Comparison of ENCODE assay signal across 9 cellular contexts in the genomic region with DNA sequence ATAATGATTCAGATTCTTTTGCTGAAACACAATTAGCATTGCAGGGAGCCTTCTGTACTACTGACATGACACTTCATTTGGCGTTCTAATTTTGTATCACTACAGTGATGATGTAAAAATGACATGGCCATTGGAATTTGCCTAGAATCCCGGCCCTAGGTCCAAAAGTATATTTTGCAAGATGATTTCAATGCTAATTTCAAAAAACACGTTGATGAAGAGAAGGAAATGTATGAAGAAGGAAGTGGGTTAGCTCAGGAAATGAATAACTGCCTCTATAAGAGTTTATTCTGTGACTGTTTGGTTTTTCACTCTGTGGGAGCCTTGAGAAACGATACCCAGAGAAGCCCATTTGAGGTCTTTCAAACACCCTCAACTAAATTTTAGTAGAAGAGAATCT. TPM values are rescaled to one million over a fixed set of nuclear protein-coding genes. Genes with fewer than 3 reads are reported as not detected.
DNase-seq lines count a peak whose midpoint lies in the region; ATAC-seq and TF ChIP-seq lines count a peak whose summit lies in the region.
"Had no signal": no experiment of that assay in that cellular context is flagged by ENCODE, and none has a peak within 500 bp of the region (broad histone marks: within the 10 kb centered on the region; RNA-seq: fewer than 3 reads in every experiment).

No MANE protein-coding gene starts in this region.

- intact Hi-C loops in breast epithelium (cut with DNase I; ENCODE audit: low total_unique reads): no loop called here

- peaks cover 16% of the 10 kb centered on the region for H3K4me1 ChIP-seq in SJSA1 (replicated peaks)
- no peaks in the 10 kb centered on the region for H3K4me1 ChIP-seq in breast epithelium

- H3K36me3 ChIP-seq in SJSA1: peaks cover 4% of the 10 kb centered on the region; the same call in 1 of the 2 replicates
- H3K36me3 ChIP-seq in breast epithelium: no peaks in the 10 kb centered on the region

- peak; percentile 43 for DNase-seq in EL
- no peak for DNase-seq in SJSA1 (ENCODE audit: low read depth in 1 of 2, low spot score in 2 of 2)
- DNase-seq in iris pigment epithelial cell (ENCODE audit: low read depth): peak; percentile 21
- no peak for DNase-seq in breast epithelium (ENCODE audit: low spot score in 2 of 2)
- no peak for DNase-seq in middle frontal gyrus (ENCODE audit: extremely low spot score, low spot score)
- DNase-seq in NCI-H69 (lab: John Stamatoyannopoulos, UW): no peak
- DNase-seq in NCI-H1417 treated with DMSO at 0.1 percent for 48 hours (lab: John Stamatoyannopoulos, UW): no peak
- DNase-seq: activated gamma-delta T cell treated with Interleukin-2 at 50 U/mL for 16 hours had no signal

- peak; percentile 66 for ATAC-seq in GM21723 (IDR thresholded peaks at IDR 0.05; ENCODE audit: unreplicated experiment)

- no peak overlapping the region for H3K4me3 ChIP-seq in SJSA1
- H3K4me3 ChIP-seq in breast epithelium: no peak overlapping the region

- no peaks in the 10 kb centered on the region for H3K27me3 ChIP-seq in SJSA1 (replicated peaks)
- H3K27me3 ChIP-seq in breast epithelium: no peaks in the 10 kb centered on the region

- no peaks in the 10 kb centered on the region for H3K9me3 ChIP-seq in SJSA1 (replicated peaks)
- H3K9me3 ChIP-seq in breast epithelium: no peaks in the 10 kb centered on the region

- TF ChIP-seq POLR2A in breast epithelium (IDR thresholded peaks at IDR 0.05): no peak

- H3K27ac ChIP-seq in SJSA1 (peak overlapping the region; percentile 47), breast epithelium (no peak overlapping the region)

- TF ChIP-seq CTCF in breast epithelium (IDR thresholded peaks at IDR 0.05): no peak

RNA-seq across cellular contexts. Expression of a gene that starts 59.3 kb away (rescaled TPM):
- total RNA-seq in SJSA1 (2014; rRNA removed; shearing (Covaris generic)): 40.2 and 54.9 TPM in 2 replicates
- total RNA-seq in breast epithelium: 10 to 100 TPM; 26.9 to 38.9 (median 36.4) TPM

RNA-seq across cellular contexts. Expression of a gene that starts 59.7 kb away (rescaled TPM):
- total RNA-seq in SJSA1 (2014; rRNA removed; shearing (Covaris generic)): 9.8 and 14.1 TPM in 2 replicates
- total RNA-seq in breast epithelium: 10 to 100 TPM; 21.8 to 27.9 (median 27.7) TPM

Comparison
In these comparisons a context has a peak if more than half of its experiments do, and no peak if none do; other contexts are left out.
1. DNase-seq: peak in EL (single experiment) and iris pigment epithelial cell (single experiment); none in SJSA1 (0 of 2), breast epithelium (0 of 2), middle frontal gyrus (single experiment), NCI-H69 (single experiment) and NCI-H1417 treated with DMSO at 0.1 percent for 48 hours (single experiment).